Comparison of ENCODE assay signal across 13 cellular contexts in the genomic region with DNA sequence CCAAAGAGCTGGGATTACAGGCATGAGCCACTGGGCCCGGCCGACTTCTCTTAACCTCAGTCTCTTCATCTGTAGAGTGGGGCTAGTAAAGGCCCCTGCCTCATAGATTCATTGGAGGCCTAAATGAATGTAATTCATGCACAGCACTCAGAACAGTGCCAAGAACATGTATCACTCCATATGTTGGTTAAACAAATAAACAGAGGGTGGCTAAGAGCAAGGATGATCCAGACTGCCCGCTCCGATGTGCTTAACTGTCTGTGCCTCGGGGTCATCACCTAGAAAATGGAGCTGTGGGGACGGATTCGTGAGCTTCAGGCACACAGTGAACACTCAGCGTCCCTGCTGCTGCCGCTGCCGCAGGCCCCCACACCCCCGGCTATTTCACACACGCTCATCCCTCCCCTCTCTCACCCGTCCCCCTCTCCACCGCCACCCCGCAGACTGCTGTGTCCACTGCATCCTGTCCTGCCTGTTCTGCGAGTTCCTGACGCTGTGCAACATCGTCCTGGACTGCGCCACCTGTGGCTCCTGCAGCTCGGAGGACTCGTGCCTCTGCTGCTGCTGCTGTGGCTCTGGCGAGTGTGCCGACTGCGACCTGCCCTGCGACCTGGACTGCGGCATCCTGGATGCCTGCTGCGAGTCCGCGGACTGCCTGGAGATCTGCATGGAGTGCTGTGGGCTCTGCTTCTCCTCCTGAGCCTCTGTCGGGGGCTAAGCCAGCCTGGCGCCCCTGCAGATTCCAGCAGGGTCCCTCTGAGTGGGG. TPM values are rescaled to one million over a fixed set of nuclear protein-coding genes. Genes with fewer than 3 reads are reported as not detected.
DNase-seq lines count a peak whose midpoint lies in the region; ATAC-seq and TF ChIP-seq lines count a peak whose summit lies in the region.
"Had no signal": no experiment of that assay in that cellular context is flagged by ENCODE, and none has a peak within 500 bp of the region (broad histone marks: within the 10 kb centered on the region; RNA-seq: fewer than 3 reads in every experiment).

No MANE protein-coding gene starts in this region.

- WGBS in mesenchymal stem cell: 81% methylated on average over 29 of the region's 31 CpGs
- 32 to 73% methylated on average over 31 of the region's 31 CpGs for WGBS in sigmoid colon, 2 donors

- H3K4me3 ChIP-seq in mesenchymal stem cell (ENCODE audit: insufficient read depth in 1 of 2, low read depth in 1 of 2, low read length in 2 of 2): no peak overlapping the region
- H3K4me3 ChIP-seq in sigmoid colon: no peak overlapping the region

- H3K27me3 ChIP-seq in mesenchymal stem cell (ENCODE audit: control insufficient read depth in 1 of 2, insufficient read depth in 1 of 2, low read length in 2 of 2): peaks cover 0 to 77% of the 10 kb centered on the region in 2 experiments
- H3K27me3 ChIP-seq in sigmoid colon: peaks cover 0 to 4% (median 0%) of the 10 kb centered on the region in 3 donors

- no peak overlapping the region for H3K4ac ChIP-seq in mesenchymal stem cell (ENCODE audit: low read depth in 1 of 2, low read length in 2 of 2)

- peak overlapping the region; percentile 98 for H3K27ac ChIP-seq in VCaP
- no peak overlapping the region for H3K27ac ChIP-seq in mesenchymal stem cell (ENCODE audit: low read length, poor library complexity, severe bottlenecking)
- H3K27ac ChIP-seq in sigmoid colon: no peak overlapping the region
- H3K27ac ChIP-seq: parathyroid adenoma had no signal

- peaks cover 13% of the 10 kb centered on the region for H3K79me1 ChIP-seq in mesenchymal stem cell (replicated peaks; ENCODE audit: low read length, poor library complexity, severe bottlenecking)

- H2BK15ac ChIP-seq in mesenchymal stem cell (ENCODE audit: low read depth, poor library complexity, severe bottlenecking): no peak overlapping the region

- no peak for TF ChIP-seq EP300 in sigmoid colon (IDR thresholded peaks at IDR 0.05)

- TF ChIP-seq CTCF in VCaP (conservative IDR thresholded peaks at IDR 0.05) (peak; percentile 53), sigmoid colon (IDR thresholded peaks at IDR 0.05) (no peak)

- H3K9ac ChIP-seq in mesenchymal stem cell (ENCODE audit: low read length): no peak overlapping the region
- H3K9ac ChIP-seq: parathyroid adenoma, SK-N-SH had no signal

- no peak overlapping the region for H3K23ac ChIP-seq in mesenchymal stem cell (ENCODE audit: low read length in 2 of 2)

- H2BK120ac ChIP-seq in mesenchymal stem cell (ENCODE audit: low read depth, low read length): no peak overlapping the region

- H2AK5ac ChIP-seq in mesenchymal stem cell (ENCODE audit: low read length, severe bottlenecking): no peak overlapping the region

- TF ChIP-seq POLR2A in sigmoid colon (IDR thresholded peaks at IDR 0.05): no peak

- H3K4me1 ChIP-seq in mesenchymal stem cell (ENCODE audit: control insufficient read depth, insufficient read depth, low read depth, low read length) (peaks cover 43% of the 10 kb centered on the region), sigmoid colon (no peaks in the 10 kb centered on the region)
- H3K4me1 ChIP-seq: parathyroid adenoma had no signal

- no peak overlapping the region for H3K4me2 ChIP-seq in mesenchymal stem cell (ENCODE audit: low read length, poor library complexity, severe bottlenecking)
- H3K4me2 ChIP-seq: SK-N-SH had no signal

- ATAC-seq in Right ventricle myocardium superior (ENCODE audit: poor library complexity): no peak
- no peak for ATAC-seq in Right ventricle myocardium inferior
- ATAC-seq in GM19023 (IDR thresholded peaks at IDR 0.05; ENCODE audit: unreplicated experiment): no peak

- intact Hi-C loops in Right ventricle myocardium superior (cut with DNase I): no loop called here
- intact Hi-C loops in Right ventricle myocardium inferior (cut with DNase I): no loop called here
- intact Hi-C loops in sigmoid colon (cut with DNase I): loop anchor here (2.0 kb wide), 1 partner anchor 26 kb away; no protein-coding TSS in a partner anchor

- H3K36me3 ChIP-seq in mesenchymal stem cell (ENCODE audit: control insufficient read depth in 1 of 2, insufficient read depth in 2 of 2, low read depth in 1 of 2, low read length in 2 of 2) (peaks cover 0 to 63% of the 10 kb centered on the region in 2 experiments), sigmoid colon (no peaks in the 10 kb centered on the region)

- no peak overlapping the region for H2AFZ ChIP-seq in mesenchymal stem cell (ENCODE audit: low read depth, low read length)
- H2AFZ ChIP-seq: parathyroid adenoma had no signal

- peak overlapping the region in 1 of 2 experiments; percentile 19 for H2BK12ac ChIP-seq in mesenchymal stem cell (ENCODE audit: low read length in 2 of 2)

- H4K91ac ChIP-seq in mesenchymal stem cell (ENCODE audit: low read length): no peak overlapping the region

- no peaks in the 10 kb centered on the region for H3K9me3 ChIP-seq in mesenchymal stem cell (ENCODE audit: control insufficient read depth, low read length)
- no peaks in the 10 kb centered on the region for H3K9me3 ChIP-seq in sigmoid colon
- H3K9me3 ChIP-seq: SK-N-SH had no signal

- H4K8ac ChIP-seq in mesenchymal stem cell (ENCODE audit: low read length): no peak overlapping the region

- H3K14ac ChIP-seq in mesenchymal stem cell (ENCODE audit: low read length in 2 of 2): peak overlapping the region in 1 of 2 experiments; percentile 56

- no peak overlapping the region for H2BK5ac ChIP-seq in mesenchymal stem cell (ENCODE audit: low read depth, low read length, poor library complexity, severe bottlenecking)

- peak; percentile 19 for DNase-seq in Right ventricle myocardium superior
- no peak for DNase-seq in Right ventricle myocardium inferior (ENCODE audit: missing footprints)
- peak; percentile 15 for DNase-seq in mesenchymal stem cell
- peak; percentile 76 for DNase-seq in ureter (ENCODE audit: low spot score)
- DNase-seq in sigmoid colon: no peak
- DNase-seq in KG1 (lab: John Stamatoyannopoulos, UW): no peak
- DNase-seq: activated gamma-delta T cell treated with Interleukin-2 at 50 U/mL for 16 hours, HCEC 1CT, SK-N-SH had no signal

- H3K18ac ChIP-seq in mesenchymal stem cell (ENCODE audit: low read depth in 1 of 2, low read length in 2 of 2): no peak overlapping the region

RNA-seq across cellular contexts. Expression of a gene that starts 14.8 kb away (rescaled TPM):
- total RNA-seq in Right ventricle myocardium superior (1.1 TPM), Right ventricle myocardium inferior (1.3 TPM), ureter (36.7 TPM), sigmoid colon (1 to 10 TPM; 2.9 to 8.6 (median 5.1) TPM)
- 48.8 TPM for polyA plus RNA-seq in mesenchymal stem cell (2013, experiment 1 of 2)
- polyA plus RNA-seq in mesenchymal stem cell (2013, experiment 2 of 2): 49.1 TPM
- 1 to 10 TPM in 2 of 3 donors, under 1 TPM in 1; 0.69 to 7.7 (median 4.2) TPM for polyA plus RNA-seq in sigmoid colon
- total RNA-seq: activated CD8-positive, alpha-beta memory T cell treated with anti-CD3 and anti-CD28 coated beads for 36 hours had no signal

Comparison
In these comparisons a context has a peak if more than half of its experiments do, and no peak if none do; other contexts are left out.
1. DNase-seq: peak in Right ventricle myocardium superior (single experiment), mesenchymal stem cell (single experiment) and ureter (single experiment); none in Right ventricle myocardium inferior (single experiment), sigmoid colon (single experiment) and KG1 (single experiment).